ENCODE assay signal across 1 cellular context in genomic region chr17:40459646-40460584, GRCh38.
TF ChIP-seq lines count a peak whose summit lies in the region.

No MANE protein-coding gene starts in this region.

TF ChIP-seq in HepG2, 621 proteins besides CTCF, POLR2A, EP300 and RAD21:
- no peak for TF ChIP-seq PHF20 (CRISPR knock-in tag; IDR thresholded peaks at IDR 0.05)
- peak; percentile 24; the same call in 1 of the 2 replicates for TF ChIP-seq ZFX (CRISPR knock-in tag; IDR thresholded peaks at IDR 0.05; ENCODE audit: low read depth)
- TF ChIP-seq MTERF4 (CRISPR knock-in tag; IDR thresholded peaks at IDR 0.05) = no peak
- TF ChIP-seq ZNF775 (CRISPR knock-in tag; IDR thresholded peaks at IDR 0.05; ENCODE audit: borderline replicate concordance) = no peak
- TF ChIP-seq ZBTB34 (CRISPR knock-in tag; IDR thresholded peaks at IDR 0.05) = no peak
- no peak for TF ChIP-seq GMEB1 (CRISPR knock-in tag; IDR thresholded peaks at IDR 0.05; ENCODE audit: borderline replicate concordance)
- TF ChIP-seq ATF2 (CRISPR knock-in tag; IDR thresholded peaks at IDR 0.05) = no peak
- TF ChIP-seq HDAC6 (IDR thresholded peaks at IDR 0.05; ENCODE audit: low read depth, low read length) = no peak
- TF ChIP-seq ZNF569 (CRISPR knock-in tag; IDR thresholded peaks at IDR 0.05; ENCODE audit: borderline replicate concordance) = no peak
- TF ChIP-seq BCL6 (CRISPR knock-in tag; IDR thresholded peaks at IDR 0.05) = peak; percentile 47; the same call in 1 of the 2 replicates
- no peak for TF ChIP-seq FIP1L1 (IDR thresholded peaks at IDR 0.05; ENCODE audit: borderline replicate concordance, insufficient read depth, low read depth, low read length)
- no peak for TF ChIP-seq ZNF329 (CRISPR knock-in tag; IDR thresholded peaks at IDR 0.05; ENCODE audit: low read depth)
- TF ChIP-seq SP140L (CRISPR knock-in tag; IDR thresholded peaks at IDR 0.05; ENCODE audit: borderline replicate concordance) = no peak
